Comparison of ENCODE assay signal across 8 cellular contexts in genomic region chr6:35601331-35602132, GRCh38.
DNase-seq lines count a peak whose midpoint lies in the region; TF ChIP-seq lines count a peak whose summit lies in the region.

No MANE protein-coding gene starts in this region.

- H3K4me2 ChIP-seq in mesendoderm (ENCODE audit: low read length), result no peak overlapping the region

- POLR2A ChIA-PET in AG04450 (lab: Yijun Ruan, JAX), result interaction anchor here (0.5 to 1.1 kb wide), 3 partner anchors 82 to 127 kb away, joined by 3 to 4 read pairs (median 3); no protein-coding TSS in a partner anchor

- peaks cover 36 to 42% (median 41%) of the 10 kb centered on the region in 3 donors for H3K4me1 Mint-ChIP-seq in IgD-negative memory B cell

- H3K4me3 Mint-ChIP-seq in IgD-negative memory B cell, result peak overlapping the region; percentile 19 to 72 (median 65)

- H3K27ac ChIP-seq in AG04450 (ENCODE audit: low read depth, low read length) (peak overlapping the region; percentile 58), mesendoderm (ENCODE audit: low read depth, low read length) (no peak overlapping the region)

- no peaks in the 10 kb centered on the region for H3K36me3 ChIP-seq in mesendoderm (ENCODE audit: control insufficient read depth, insufficient read depth, low read length)

- H2BK15ac ChIP-seq in mesendoderm (replicated peaks; ENCODE audit: low read depth), result no peak overlapping the region

- H3K9ac ChIP-seq in mesendoderm (ENCODE audit: low read length), result peak overlapping the region; percentile 42

- no peaks in the 10 kb centered on the region for H3K79me2 ChIP-seq in mesendoderm (ENCODE audit: control insufficient read depth, insufficient read depth, low read length)

- peak overlapping the region; percentile 11 for H3K4me3 ChIP-seq in AG04450 (ENCODE audit: low read depth, low read length)
- no peak overlapping the region for H3K4me3 ChIP-seq in mesendoderm (ENCODE audit: low read length)

- no peaks in the 10 kb centered on the region for H3K79me1 ChIP-seq in mesendoderm (ENCODE audit: low read length)

- H3K27me3 Mint-ChIP-seq in IgD-negative memory B cell, result no peaks in the 10 kb centered on the region

- peak overlapping the region; percentile 39 for H3K18ac ChIP-seq in mesendoderm (ENCODE audit: low read length)

- no peak overlapping the region for H2AK5ac ChIP-seq in mesendoderm (ENCODE audit: low read length)

- whole genome bisulfite sequencing in mesendoderm (ENCODE audit: extremely low coverage, insufficient coverage, low lambda C conversion rate), result no CpG with 5 or more reads among the region's 8 CpGs

- no peak overlapping the region for H3K4ac ChIP-seq in mesendoderm (ENCODE audit: low read depth, low read length)

- peak overlapping the region; percentile 51 for H2BK5ac ChIP-seq in mesendoderm (ENCODE audit: low read length)

- CTCF ChIA-PET in AG04450 (lab: Charles Lee), result interaction anchor here (0.6 to 2.5 kb wide), 7 partner anchors 15 to 136 kb away, joined by 3 to 13 read pairs (median 7); partner anchors contain the start of gene ARMC12

- peak overlapping the region; percentile 15 to 93 (median 63) for H3K27ac Mint-ChIP-seq in IgD-negative memory B cell

- no peak overlapping the region for H3K23ac ChIP-seq in mesendoderm (ENCODE audit: low read length)

- no peak overlapping the region for H4K5ac ChIP-seq in mesendoderm (ENCODE audit: low read length)

- H4K8ac ChIP-seq in mesendoderm (ENCODE audit: low read depth, low read length), result no peak overlapping the region

- DNase-seq in AG04450 (ENCODE audit: low read depth, low spot score), result peak; percentile 88
- peak; percentile 52 to 54 for DNase-seq in activated CD4-positive, alpha-beta T cell treated with anti-CD3 and anti-CD28 coated beads for 4 hours
- DNase-seq in effector CD4-positive, alpha-beta T cell, result peak; percentile 59
- DNase-seq in mesendoderm, result peak; percentile 92
- peak; percentile 17 for DNase-seq in stimulated activated CD8-positive, alpha-beta memory T cell treated with anti-CD3 and anti-CD28 coated beads, Interleukin-7, amount 100 ng/mL, for 24 hours (ENCODE audit: low read depth)
- DNase-seq in 8988T, result no peak
- DNase-seq in NK-92 (lab: John Stamatoyannopoulos, UW; ENCODE audit: unreplicated experiment), result no peak

- no peak for TF ChIP-seq CTCF in AG04450 (IDR thresholded peaks at IDR 0.05; ENCODE audit: low read depth, low read length)

- no peaks in the 10 kb centered on the region for H3K9me3 ChIP-seq in AG04450 (ENCODE audit: control insufficient read depth, insufficient read depth, low read length)

- no peaks in the 10 kb centered on the region for H3K9me3 Mint-ChIP-seq in IgD-negative memory B cell

- no peak overlapping the region for H2BK120ac ChIP-seq in mesendoderm (ENCODE audit: low read depth, low read length)

- peak overlapping the region; percentile 69 for H3K56ac ChIP-seq in mesendoderm (ENCODE audit: low read length)

- peaks cover 7% of the 10 kb centered on the region for H3K36me3 Mint-ChIP-seq in IgD-negative memory B cell

- H3K4me1 ChIP-seq in mesendoderm (ENCODE audit: control insufficient read depth, low read depth, low read length), result peaks cover 12% of the 10 kb centered on the region

- no peaks in the 10 kb centered on the region for H3K27me3 ChIP-seq in AG04450 (ENCODE audit: control insufficient read depth, insufficient read depth, low read length)
- H3K27me3 ChIP-seq in mesendoderm (ENCODE audit: insufficient read depth, low read length, poor library complexity), result no peaks in the 10 kb centered on the region

Comparison
In these comparisons a context has a peak if more than half of its experiments do, and no peak if none do; other contexts are left out.
1. DNase-seq: peak in AG04450 (single experiment), activated CD4-positive, alpha-beta T cell treated with anti-CD3 and anti-CD28 coated beads for 4 hours (2 of 2), effector CD4-positive, alpha-beta T cell (single experiment), mesendoderm (single experiment) and stimulated activated CD8-positive, alpha-beta memory T cell treated with anti-CD3 and anti-CD28 coated beads, Interleukin-7, amount 100 ng/mL, for 24 hours (single experiment); none in 8988T (single experiment) and NK-92 (single experiment).